ENCODE assay signal across 1 cellular context in genomic region chr7:131624536-131624935, GRCh38.
TF ChIP-seq lines count a peak whose summit lies in the region.

No MANE protein-coding gene starts in this region.

TF ChIP-seq in endothelial cell of umbilical vein, 7 proteins besides CTCF, POLR2A, EP300 and RAD21:
- peak; percentile 21 for TF ChIP-seq FOS (IDR thresholded peaks at IDR 0.05; ENCODE audit: borderline replicate concordance, insufficient read depth, low read length)
- no peak for TF ChIP-seq EZH2 (IDR thresholded peaks at IDR 0.05; ENCODE audit: borderline replicate concordance, low read depth, low read length, severe bottlenecking)
- peak; percentile 62 for TF ChIP-seq POLR2AphosphoS5 (IDR thresholded peaks at IDR 0.05; ENCODE audit: insufficient read depth, low read depth, low read length)
- TF ChIP-seq GATA2 (IDR thresholded peaks at IDR 0.05; ENCODE audit: insufficient read depth, insufficient read length, low read depth, low read length) = no peak
- TF ChIP-seq JUN (IDR thresholded peaks at IDR 0.05; ENCODE audit: borderline replicate concordance, insufficient read depth, insufficient read length, low read depth) = peak; percentile 40
- TF ChIP-seq, protein P1, sequence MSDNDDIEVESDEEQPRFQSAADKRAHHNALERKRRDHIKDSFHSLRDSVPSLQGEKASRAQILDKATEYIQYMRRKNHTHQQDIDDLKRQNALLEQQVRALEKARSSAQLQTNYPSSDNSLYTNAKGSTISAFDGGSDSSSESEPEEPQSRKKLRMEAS (IDR thresholded peaks at IDR 0.05; ENCODE audit: insufficient read depth, insufficient read length) = no peak
